ENCODE assay signal across 6 cellular contexts in the genomic region with DNA sequence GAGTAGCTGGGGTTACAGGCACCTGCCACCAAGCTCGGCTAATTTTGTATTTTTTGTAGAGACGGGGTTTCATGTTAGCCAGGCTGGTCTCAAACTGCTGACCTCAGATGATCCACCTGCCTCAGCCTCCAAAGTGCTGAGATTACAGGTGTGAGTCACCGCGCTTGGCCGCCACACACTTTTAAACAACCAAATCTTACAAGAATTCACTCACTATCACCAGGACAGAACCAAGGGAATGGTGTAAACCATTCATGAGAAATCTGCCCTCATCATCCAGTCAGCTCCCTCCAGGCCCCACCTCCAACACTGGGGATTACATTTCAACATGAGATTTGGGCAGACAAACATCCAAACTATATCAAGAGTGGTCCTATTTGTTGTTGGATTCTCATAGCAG. TPM values are rescaled to one million over a fixed set of nuclear protein-coding genes. Genes with fewer than 3 reads are reported as not detected.
"Had no signal": no experiment of that assay in that cellular context is flagged by ENCODE, and none has a peak within 500 bp of the region (broad histone marks: within the 10 kb centered on the region; RNA-seq: fewer than 3 reads in every experiment).

No MANE protein-coding gene starts in this region.

- H3K27ac Mint-ChIP-seq: IgD-negative memory B cell had no signal

- H3K4me1 Mint-ChIP-seq: IgD-negative memory B cell had no signal

- H3K4me3 ChIP-seq: K562 had no signal

- ATAC-seq: HepG2, K562 had no signal

- DNase-seq: IMR-90, KBM-7 had no signal

- H3K36me3 Mint-ChIP-seq: IgD-negative memory B cell had no signal

- H3K27ac ChIP-seq: HL-60 had no signal

- H3K4me3 Mint-ChIP-seq: IgD-negative memory B cell had no signal

RNA-seq across cellular contexts. Expression of gene MGAM, which starts 43.6 kb away (rescaled TPM):
- total RNA-seq: IMR-90 had no signal
- polyA plus RNA-seq: IgD-negative memory B cell, IMR-90 had no signal
